In genomic region chr10:121753726-121754476, GRCh38 we compare ENCODE assay signal across 8 cellular contexts.
DNase-seq lines count a peak whose midpoint lies in the region; ATAC-seq and TF ChIP-seq lines count a peak whose summit lies in the region.

No MANE protein-coding gene starts in this region.

- H3K36me3 ChIP-seq in BE2C (no peaks in the 10 kb centered on the region), OCI-LY7 (ENCODE audit: insufficient read depth, low read length) (peaks cover 4% of the 10 kb centered on the region; the same call in 1 of the 2 replicates)

- BruUV-seq in OCI-LY7 (replicated peaks; lab: Mats Ljungman, UMichigan), result no TSS peak

- no peak overlapping the region for H2AFZ ChIP-seq in OCI-LY7 (ENCODE audit: low read length)

- no peaks in the 10 kb centered on the region for H3K4me1 ChIP-seq in BE2C
- no peaks in the 10 kb centered on the region for H3K4me1 ChIP-seq in OCI-LY7 (ENCODE audit: insufficient read depth, low read length, poor library complexity, severe bottlenecking)

- POLR2A ChIA-PET in OCI-LY7 (lab: Charles Lee), result interaction anchor here (1.6 kb wide), 1 partner anchor 11 kb away, joined by 3 read pairs; no protein-coding TSS in a partner anchor

- H3K4me3 ChIP-seq in BE2C (ENCODE audit: low read depth, low read length) (no peak overlapping the region), OCI-LY7 (ENCODE audit: low read depth, low read length, poor library complexity, severe bottlenecking) (no peak overlapping the region)

- no peaks in the 10 kb centered on the region for H3K27me3 ChIP-seq in BE2C

- intact Hi-C loops in OCI-LY7 (cut with micrococcal nuclease; ENCODE audit: unreplicated experiment), result no loop called here

- no peak overlapping the region for H3K4me2 ChIP-seq in OCI-LY7 (ENCODE audit: low read length)

- H3K27ac ChIP-seq in OCI-LY7 (ENCODE audit: low read depth, low read length, poor library complexity, severe bottlenecking), result no peak overlapping the region

- H3K9me2 ChIP-seq in OCI-LY7 (ENCODE audit: insufficient read depth, low read length), result peaks cover 3% of the 10 kb centered on the region; the same call in 1 of the 2 replicates

- DNase-seq in BE2C (no peak), OCI-LY7 (ENCODE audit: low spot score) (peak; percentile 6), fibroblast of peridontal ligament (ENCODE audit: extremely low read depth) (peak; percentile 78), HuH-7.5 (ENCODE audit: low spot score) (no peak), NCI-H1930 (lab: John Stamatoyannopoulos, UW) (no peak)
- DNase-seq in NK-92 treated with Interleukin-12 subunit alpha and Interleukin-12 subunit beta, amount 100 ng/mL, for 24 hours (lab: John Stamatoyannopoulos, UW), result no peak

- no peaks in the 10 kb centered on the region for H4K20me1 ChIP-seq in OCI-LY7 (ENCODE audit: insufficient read depth, low read length)

- no peaks in the 10 kb centered on the region for H3K79me2 ChIP-seq in OCI-LY7 (ENCODE audit: insufficient read depth, low read depth, low read length)

- CTCF ChIA-PET in OCI-LY7 (lab: Charles Lee; ENCODE audit: unreplicated experiment), result no interaction called here

- ATAC-seq in GM18867 (IDR thresholded peaks at IDR 0.05; ENCODE audit: unreplicated experiment) (peak; percentile 77), HG03025 (IDR thresholded peaks at IDR 0.05; ENCODE audit: low FRiP score, unreplicated experiment) (peak; percentile 63)

- no peaks in the 10 kb centered on the region for H3K9me3 ChIP-seq in BE2C
- H3K9me3 ChIP-seq in OCI-LY7 (ENCODE audit: low read length), result peaks cover 3% of the 10 kb centered on the region; the same call in 1 of the 2 replicates

- TF ChIP-seq CTCF in BE2C (IDR thresholded peaks at IDR 0.05; ENCODE audit: low read depth, low read length) (peak; percentile 49), OCI-LY7 (conservative IDR thresholded peaks at IDR 0.05; ENCODE audit: low read length) (peak; percentile 70)

Comparison
In these comparisons a context has a peak if more than half of its experiments do, and no peak if none do; other contexts are left out.
1. DNase-seq: peak in OCI-LY7 (single experiment) and fibroblast of peridontal ligament (single experiment); none in BE2C (single experiment), NK-92 treated with Interleukin-12 subunit alpha and Interleukin-12 subunit beta, amount 100 ng/mL, for 24 hours (single experiment), HuH-7.5 (single experiment) and NCI-H1930 (0 of 2).